Comparison of ENCODE assay signal across 8 cellular contexts in genomic region chr18:63074987-63075404, GRCh38.
DNase-seq lines count a peak whose midpoint lies in the region; ATAC-seq and TF ChIP-seq lines count a peak whose summit lies in the region.

No MANE protein-coding gene starts in this region.

- DNase-seq in NCI-H2107 treated with DMSO at 0.1 percent for 48 hours (lab: John Stamatoyannopoulos, UW; ENCODE audit: unreplicated experiment) (peak; percentile 50), NCI-H2107 (lab: John Stamatoyannopoulos, UW) (no peak), cardiac septum (ENCODE audit: low spot score) (peak; percentile 92), tibial nerve (ENCODE audit: low spot score in 2 of 2) (peak; percentile 55 to 75)
- peak; percentile 19 for DNase-seq in activated naive CD8-positive, alpha-beta T cell treated with anti-CD3 and anti-CD28 coated beads, Interleukin-2, amount 50 U/mL, for 16 hours (ENCODE audit: low read depth, low spot score)

- peak overlapping the region; percentile 43 to 92 (median 80) for H3K4me3 Mint-ChIP-seq in IgD-negative memory B cell

- peaks cover 2% of the 10 kb centered on the region for H3K36me3 Mint-ChIP-seq in IgD-negative memory B cell

- H2AFZ ChIP-seq in parathyroid adenoma, result peak overlapping the region; percentile 83

- no peaks in the 10 kb centered on the region for H3K36me3 ChIP-seq in parathyroid adenoma (ENCODE audit: control insufficient read depth, insufficient read depth, low read length)
- no peaks in the 10 kb centered on the region for H3K36me3 ChIP-seq in tibial nerve

- H3K27ac ChIP-seq in parathyroid adenoma, result peak overlapping the region; percentile 85
- peak overlapping the region; percentile 42 to 84 (median 51) for H3K27ac ChIP-seq in tibial nerve

- H3K9ac ChIP-seq in parathyroid adenoma, result no peak overlapping the region

- intact Hi-C loops in cardiac septum (cut with DNase I), result no loop called here

- H3K4me2 ChIP-seq in parathyroid adenoma (ENCODE audit: low read length), result peak overlapping the region; percentile 91

- peak; percentile 88 for ATAC-seq in SK-N-SH treated with all-trans-retinoic acid at 6 μM for 48 hours

- peaks cover 3% of the 10 kb centered on the region for H3K4me1 ChIP-seq in parathyroid adenoma
- H3K4me1 ChIP-seq in tibial nerve, result peaks cover 0 to 3% (median 0%) of the 10 kb centered on the region in 4 donors

- WGBS in tibial nerve, 2 donors, result 1 to 7% methylated on average over 19 of the region's 19 CpGs

- H3K4me3 ChIP-seq in parathyroid adenoma (ENCODE audit: low read depth, low read length) (peak overlapping the region; percentile 69), tibial nerve (peak overlapping the region; percentile 39 to 53 (median 44))

- no peaks in the 10 kb centered on the region for H3K79me2 ChIP-seq in parathyroid adenoma

- H3K9me3 ChIP-seq in parathyroid adenoma (ENCODE audit: control insufficient read depth, low read length) (no peaks in the 10 kb centered on the region), tibial nerve (peaks cover 0 to 4% (median 0%) of the 10 kb centered on the region in 4 donors)

- peak in 1 of 2 donors; percentile 38 for TF ChIP-seq POLR2A in tibial nerve (IDR thresholded peaks at IDR 0.05)

- no peak overlapping the region for H3K27ac Mint-ChIP-seq in IgD-negative memory B cell

- peaks cover 1% of the 10 kb centered on the region for H3K27me3 Mint-ChIP-seq in IgD-negative memory B cell

- H3K4me1 Mint-ChIP-seq in IgD-negative memory B cell, result peaks cover 6 to 16% (median 6%) of the 10 kb centered on the region in 3 donors

- peaks cover 3 to 10% (median 3%) of the 10 kb centered on the region in 3 donors for H3K9me3 Mint-ChIP-seq in IgD-negative memory B cell

- TF ChIP-seq CTCF in parathyroid adenoma (IDR thresholded peaks at IDR 0.05), result peak; percentile 17
- peak in 1 of 5 experiments; percentile 20 for TF ChIP-seq CTCF in tibial nerve (IDR thresholded peaks at IDR 0.05)

- no peaks in the 10 kb centered on the region for H3K27me3 ChIP-seq in parathyroid adenoma (ENCODE audit: control insufficient read depth, insufficient read depth, low read length)
- H3K27me3 ChIP-seq in tibial nerve, result no peaks in the 10 kb centered on the region

- TF ChIP-seq EP300 in tibial nerve (IDR thresholded peaks at IDR 0.05), result peak in 1 of 2 donors; percentile 69

TF ChIP-seq in SK-N-SH treated with all-trans-retinoic acid at 6 μM for 48 hours, 23 proteins besides CTCF, POLR2A, EP300 and RAD21:
- no peak for TF ChIP-seq TOX (CRISPR knock-in tag; IDR thresholded peaks at IDR 0.05; ENCODE audit: borderline replicate concordance)
- TF ChIP-seq TCF4 (CRISPR knock-in tag; IDR thresholded peaks at IDR 0.05; ENCODE audit: borderline replicate concordance), result no peak
- TF ChIP-seq RARB (CRISPR knock-in tag; IDR thresholded peaks at IDR 0.05), result no peak
- TF ChIP-seq ZFP3 (CRISPR knock-in tag; IDR thresholded peaks at IDR 0.05), result no peak
- no peak for TF ChIP-seq CREB5 (CRISPR knock-in tag; IDR thresholded peaks at IDR 0.05; ENCODE audit: low read depth)
- TF ChIP-seq ZC3H10 (CRISPR knock-in tag; IDR thresholded peaks at IDR 0.05), result no peak
- TF ChIP-seq ARNTL (CRISPR knock-in tag; IDR thresholded peaks at IDR 0.05; ENCODE audit: borderline replicate concordance, low read depth), result no peak
- TF ChIP-seq ZFP30 (CRISPR knock-in tag; IDR thresholded peaks at IDR 0.05), result no peak
- TF ChIP-seq CSDC2 (CRISPR knock-in tag; IDR thresholded peaks at IDR 0.05), result no peak
- TF ChIP-seq BACH2 (CRISPR knock-in tag; IDR thresholded peaks at IDR 0.05; ENCODE audit: borderline replicate concordance), result no peak
- TF ChIP-seq ESRRG (CRISPR knock-in tag; IDR thresholded peaks at IDR 0.05), result no peak
- TF ChIP-seq SNAI2 (CRISPR knock-in tag; IDR thresholded peaks at IDR 0.05), result no peak
- TF ChIP-seq ISL1 (CRISPR knock-in tag; IDR thresholded peaks at IDR 0.05), result no peak
- no peak for TF ChIP-seq PATZ1 (CRISPR knock-in tag; IDR thresholded peaks at IDR 0.05; ENCODE audit: borderline replicate concordance)
- no peak for TF ChIP-seq PPARA (CRISPR knock-in tag; IDR thresholded peaks at IDR 0.05; ENCODE audit: borderline replicate concordance)
